9 cellular contexts compared by ENCODE assay signal in genomic region chr2:65377556-65378307, GRCh38. TPM values are rescaled to one million over a fixed set of nuclear protein-coding genes. Genes with fewer than 3 reads are reported as not detected.
DNase-seq lines count a peak whose midpoint lies in the region; ATAC-seq, FAIRE-seq and TF ChIP-seq lines count a peak whose summit lies in the region.
"Had no signal": no experiment of that assay in that cellular context is flagged by ENCODE, and none has a peak within 500 bp of the region (broad histone marks: within the 10 kb centered on the region; RNA-seq: fewer than 3 reads in every experiment).

No MANE protein-coding gene starts in this region.

- H3K4me3 ChIP-seq in bronchial epithelial cell (ENCODE audit: low read depth, low read length), result no peak overlapping the region

- TF ChIP-seq CTCF in bronchial epithelial cell (IDR thresholded peaks at IDR 0.05; ENCODE audit: insufficient read depth, low read length, severe bottlenecking) (no peak), omental fat pad (IDR thresholded peaks at IDR 0.05) (no peak), D721Med (IDR thresholded peaks at IDR 0.05; ENCODE audit: insufficient read depth, missing control alignments) (no peak)

- H3K27me3 ChIP-seq in bronchial epithelial cell (ENCODE audit: control insufficient read depth, insufficient read depth, low read length), result no peaks in the 10 kb centered on the region

- DNase-seq in GDM1 (lab: John Stamatoyannopoulos, UW), result peak; percentile 81
- peak; percentile 87 for DNase-seq in MV-4-11 (lab: John Stamatoyannopoulos, UW)
- peak; percentile 88 for DNase-seq in bronchial epithelial cell (ENCODE audit: low read depth)
- DNase-seq in omental fat pad (ENCODE audit: low spot score), result no peak
- no peak for DNase-seq in D721Med (ENCODE audit: insufficient read length, low spot score)
- no peak for DNase-seq in NCI-H82 treated with DMSO at 0.1 percent for 48 hours (lab: John Stamatoyannopoulos, UW; ENCODE audit: unreplicated experiment)
- no peak for DNase-seq in NCI-H82 (lab: John Stamatoyannopoulos, UW)
- no peak for DNase-seq in OCI-M1 (lab: John Stamatoyannopoulos, UW)
- DNase-seq: retina had no signal

- FAIRE-seq in bronchial epithelial cell (lab: Jason Lieb, UNC) (no peak), D721Med (lab: Jason Lieb, UNC) (no peak)

- peak; percentile 71 for ATAC-seq in omental fat pad (ENCODE audit: low FRiP score)

- no peaks in the 10 kb centered on the region for H3K36me3 ChIP-seq in bronchial epithelial cell (ENCODE audit: control insufficient read depth, insufficient read depth, low read length)

RNA-seq across cellular contexts. Expression of gene SPRED2, which starts 54.7 kb away (rescaled TPM):
- 2.4 and 3.4 TPM in 2 replicates for total RNA-seq in bronchial epithelial cell
- 10 to 100 TPM; 22.9 to 45.4 (median 26.6) TPM for total RNA-seq in omental fat pad

Comparison
In these comparisons a context has a peak if more than half of its experiments do, and no peak if none do; other contexts are left out.
1. DNase-seq: peak in GDM1 (single experiment), MV-4-11 (single experiment) and bronchial epithelial cell (single experiment); none in omental fat pad (single experiment), D721Med (single experiment), NCI-H82 treated with DMSO at 0.1 percent for 48 hours (single experiment), NCI-H82 (single experiment) and OCI-M1 (single experiment).